In the genomic region with DNA sequence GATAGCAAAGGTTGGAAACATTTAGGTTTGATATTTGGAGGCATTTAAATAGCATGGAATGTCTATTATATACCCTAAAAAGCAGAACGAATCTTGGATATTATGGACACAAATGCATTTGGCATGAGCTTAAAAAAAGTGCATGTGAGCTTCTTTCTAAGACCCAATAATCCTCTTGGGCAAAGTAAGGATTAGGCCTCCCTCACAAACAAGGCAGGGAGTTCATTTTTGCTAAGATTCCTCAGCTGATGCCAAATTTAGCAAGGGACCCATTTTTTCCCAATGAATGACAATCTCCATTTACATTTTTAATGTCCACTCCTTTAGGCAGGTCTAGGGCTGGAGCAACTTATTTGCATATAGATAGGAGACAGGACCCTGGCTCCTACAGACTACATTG, we compare ENCODE assay signal across 28 cellular contexts.
"Had no signal": no experiment of that assay in that cellular context is flagged by ENCODE, and none has a peak within 500 bp of the region (broad histone marks: within the 10 kb centered on the region; RNA-seq: fewer than 3 reads in every experiment).

No MANE protein-coding gene starts in this region.

- H3K4me3 ChIP-seq: body of pancreas, Peyer's patch had no signal

- H3K36me3 ChIP-seq: ascending aorta, Peyer's patch had no signal

- H3K4me3 Mint-ChIP-seq: activated B cell treated with CpG ODN at 0.5 μM for 24 hours; activated CD4-positive, alpha-beta memory T cell treated with anti-CD3 and anti-CD28 coated beads, Interleukin-2, amount 10 ng/mL, durations not matched to agents 7 days and 5 days; activated naive CD4-positive, alpha-beta T cell treated with anti-CD3 and anti-CD28 coated beads, Interleukin-2, amount 10 ng/mL, durations not matched to agents 7 days and 5 days; activated T-helper 17 cell treated with anti-CD3 and anti-CD28 coated beads, Interleukin-2, amount 50 U/mL, for 72 hours; T-helper 17 cell had no signal

- H3K27ac Mint-ChIP-seq: activated B cell treated with CpG ODN at 0.5 μM for 24 hours; activated CD4-positive, alpha-beta T cell treated with anti-CD3 and anti-CD28 coated beads, Interleukin-2, amount 10 ng/mL, durations not matched to agents 24 days and 14 days; activated naive CD4-positive, alpha-beta T cell treated with anti-CD3 and anti-CD28 coated beads, Interleukin-2, amount 10 ng/mL, durations not matched to agents 7 days and 5 days; activated T-helper 17 cell treated with anti-CD3 and anti-CD28 coated beads, Interleukin-2, amount 50 U/mL, for 72 hours; T-helper 17 cell had no signal

- H3K9me3 Mint-ChIP-seq: activated B cell treated with CpG ODN at 0.5 μM for 24 hours; activated CD4-positive, alpha-beta memory T cell treated with anti-CD3 and anti-CD28 coated beads, Interleukin-2, amount 10 ng/mL, durations not matched to agents 7 days and 5 days; activated CD4-positive, alpha-beta T cell treated with anti-CD3 and anti-CD28 coated beads, Interleukin-2, amount 10 ng/mL, durations not matched to agents 24 days and 14 days; activated naive CD4-positive, alpha-beta T cell treated with anti-CD3 and anti-CD28 coated beads, Interleukin-2, amount 10 ng/mL, durations not matched to agents 7 days and 5 days; activated T-helper 17 cell treated with anti-CD3 and anti-CD28 coated beads, Interleukin-2, amount 50 U/mL, for 72 hours had no signal

- DNase-seq: activated B cell treated with CpG ODN at 0.5 μM for 24 hours; activated CD4-positive, alpha-beta memory T cell treated with anti-CD3 and anti-CD28 coated beads, Interleukin-2, amount 10 ng/mL, durations not matched to agents 7 days and 5 days; activated CD4-positive, alpha-beta T cell treated with anti-CD3 and anti-CD28 coated beads for 1 hour; activated gamma-delta T cell; activated naive CD4-positive, alpha-beta T cell treated with anti-CD3 and anti-CD28 coated beads, Interleukin-2, amount 10 ng/mL, durations not matched to agents 7 days and 5 days; activated T-cell treated with anti-CD3 and anti-CD28 coated beads for 4 hours; activated T-cell treated with anti-CD3 and anti-CD28 coated beads, Interleukin-2, amount 50 U/mL, for 48 hours; amniotic stem cell; body of pancreas; central memory CD4-positive, alpha-beta T cell; Karpas-422; NCI-H1092; NCI-H1417; NCI-H1930; NCI-H2107; NCI-H2171 treated with DMSO at 0.1 percent for 48 hours; NCI-H226; NCI-H526; NCI-H774; Peyer's patch; Right ventricle myocardium superior; T-helper 17 cell; T-helper 9 cell had no signal

- H3K9me3 ChIP-seq: ascending aorta, body of pancreas, Peyer's patch had no signal

- ATAC-seq: activated T-helper 17 cell treated with anti-CD3 and anti-CD28 coated beads, Interleukin-2, amount 50 U/mL, for 72 hours; body of pancreas; T-helper 17 cell had no signal

- H3K4me1 Mint-ChIP-seq: activated B cell treated with CpG ODN at 0.5 μM for 24 hours; activated T-helper 17 cell treated with anti-CD3 and anti-CD28 coated beads, Interleukin-2, amount 50 U/mL, for 72 hours had no signal

- H3K27me3 ChIP-seq: ascending aorta, body of pancreas, Peyer's patch had no signal

- H3K27ac ChIP-seq: body of pancreas, RWPE1 had no signal

- H3K36me3 Mint-ChIP-seq: activated naive CD4-positive, alpha-beta T cell treated with anti-CD3 and anti-CD28 coated beads, Interleukin-2, amount 10 ng/mL, durations not matched to agents 7 days and 5 days had no signal

- FAIRE-seq: bronchial epithelial cell had no signal
